In the genomic region with DNA sequence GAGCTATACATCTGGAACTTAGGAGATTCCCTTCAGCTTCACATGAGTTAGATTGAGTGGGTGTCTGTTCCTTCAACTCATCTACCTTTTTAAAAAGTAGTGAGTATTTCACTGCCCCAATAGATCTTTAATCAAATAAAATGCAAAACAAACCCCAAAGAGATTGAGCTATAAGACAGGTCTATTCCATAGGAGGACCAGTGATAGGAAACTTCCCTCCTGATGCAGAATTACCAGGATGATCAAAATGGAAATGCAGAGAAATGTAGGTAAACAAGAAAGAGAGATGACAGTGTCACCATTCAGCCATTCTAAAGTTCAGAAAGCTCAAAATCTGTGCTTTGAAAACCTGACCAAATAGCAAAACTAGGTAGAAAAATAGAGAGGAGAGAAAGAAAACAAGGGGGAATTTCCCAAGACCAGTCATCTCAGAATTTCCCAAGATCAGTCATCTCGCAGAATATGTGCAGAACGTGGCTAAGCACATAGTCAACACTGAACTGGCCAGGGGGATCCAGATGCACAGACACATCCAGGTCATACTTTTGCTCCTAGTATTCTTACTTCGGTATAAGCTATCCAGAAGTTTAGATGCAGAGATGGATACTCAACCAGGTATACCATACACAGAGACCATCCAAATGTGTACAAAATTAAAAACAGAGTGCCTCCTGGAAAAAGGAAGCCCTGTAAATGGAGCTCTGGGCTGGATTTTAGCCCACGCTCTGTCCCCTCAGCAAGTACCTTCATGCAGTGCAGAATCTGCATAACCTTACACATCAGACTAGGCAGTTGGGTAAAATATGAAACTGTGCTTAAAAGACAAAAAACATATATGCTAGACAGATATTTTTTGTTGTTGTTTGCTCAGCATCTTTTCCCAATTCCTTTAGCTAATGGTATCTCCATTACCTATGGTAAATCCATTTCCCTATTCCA, we compare ENCODE assay signal across 10 cellular contexts. TPM values are rescaled to one million over a fixed set of nuclear protein-coding genes. Genes with fewer than 3 reads are reported as not detected.
DNase-seq lines count a peak whose midpoint lies in the region; ATAC-seq and TF ChIP-seq lines count a peak whose summit lies in the region.
"Had no signal": no experiment of that assay in that cellular context is flagged by ENCODE, and none has a peak within 500 bp of the region (broad histone marks: within the 10 kb centered on the region; RNA-seq: fewer than 3 reads in every experiment).

No MANE protein-coding gene starts in this region.

- peak overlapping the region; percentile 25; the same call in 1 of the 2 replicates for H3K4me2 ChIP-seq in SK-N-SH

- TF ChIP-seq RAD21 in SK-N-SH (IDR thresholded peaks at IDR 0.05; ENCODE audit: low read length), result no peak

- CTCF ChIA-PET in SK-N-SH (lab: Yijun Ruan, JAX), result interaction anchor here (1.2 kb wide), 1 partner anchor 64 kb away, joined by 4 read pairs; no protein-coding TSS in a partner anchor

- WGBS in SK-N-SH (ENCODE audit: low lambda C conversion rate), result 49% methylated on average over 4 of the region's 4 CpGs
- WGBS in suprapubic skin, result 66% methylated on average over 4 of the region's 4 CpGs

- H3K79me2 ChIP-seq in SK-N-SH (ENCODE audit: insufficient read depth), result no peaks in the 10 kb centered on the region

- no peaks in the 10 kb centered on the region for H3K27me3 ChIP-seq in SK-N-SH (ENCODE audit: insufficient read depth)
- no peaks in the 10 kb centered on the region for H3K27me3 ChIP-seq in suprapubic skin

- no peaks in the 10 kb centered on the region for H3F3A ChIP-seq in SK-N-SH (replicated peaks; ENCODE audit: insufficient read depth)

- H3K27ac ChIP-seq in SK-N-SH (ENCODE audit: low read depth in 2 of 2, low read length in 1 of 2), result peak overlapping the region in 1 of 2 experiments; percentile 53; a peak in 2 of 4 replicates
- H3K27ac ChIP-seq in suprapubic skin, result no peak overlapping the region
- H3K27ac ChIP-seq: 22Rv1 had no signal

- no peak overlapping the region for H3K4me3 ChIP-seq in SK-N-SH (ENCODE audit: low read depth in 2 of 2, low read length in 1 of 2)
- H3K4me3 ChIP-seq in suprapubic skin, result no peak overlapping the region

- 0 out of 2 replicates have a peak overlapping the region, but pooled peaks have one; percentile 30 for H2AFZ ChIP-seq in SK-N-SH (ENCODE audit: low read depth)

- H3K36me3 ChIP-seq in SK-N-SH (replicated peaks in 1 of 2; ENCODE audit: control insufficient read depth in 1 of 2, insufficient read depth in 2 of 2, low read length in 1 of 2) (no peaks in the 10 kb centered on the region), suprapubic skin (no peaks in the 10 kb centered on the region)

- ATAC-seq in SK-N-SH treated with all-trans-retinoic acid at 6 μM for 48 hours (no peak; the same call in 2 of the 3 replicates), HG02943 (IDR thresholded peaks at IDR 0.05; ENCODE audit: low read depth, unreplicated experiment) (peak; percentile 74)

- peak overlapping the region; percentile 6; the same call in 1 of the 2 replicates for H3K9ac ChIP-seq in SK-N-SH

- no peak for DNase-seq in SK-N-SH
- peak; percentile 12 for DNase-seq in activated naive CD4-positive, alpha-beta T cell treated with anti-CD3 and anti-CD28 coated beads, Interleukin-2, amount 50 U/mL, for 16 hours
- peak; percentile 11 for DNase-seq in stimulated activated CD8-positive, alpha-beta memory T cell treated with anti-CD3 and anti-CD28 coated beads, Interleukin-12 subunit alpha, Interleukin-12 subunit beta, amount 100 ng/mL, for 24 hours (ENCODE audit: extremely low read depth)
- no peak for DNase-seq in superior temporal gyrus (ENCODE audit: extremely low spot score)
- DNase-seq in DMS 273 treated with DMSO at 0.1 percent for 48 hours (lab: John Stamatoyannopoulos, UW), result no peak
- DNase-seq in suprapubic skin (ENCODE audit: low spot score in 2 of 2), result no peak
- DNase-seq: NCI-H510A treated with DMSO at 0.1 percent for 48 hours had no signal

- H4K20me1 ChIP-seq in SK-N-SH (ENCODE audit: insufficient read depth), result no peaks in the 10 kb centered on the region

- POLR2A ChIA-PET in SK-N-SH (lab: Yijun Ruan, JAX), result no interaction called here

- TF ChIP-seq EP300 in SK-N-SH (IDR thresholded peaks at IDR 0.05; ENCODE audit: borderline replicate concordance in 1 of 2, low read depth in 1 of 2, low read length in 1 of 2) (no peak), suprapubic skin (IDR thresholded peaks at IDR 0.05) (no peak)

- H3K4me1 ChIP-seq in SK-N-SH (ENCODE audit: control insufficient read depth in 1 of 2, insufficient read depth in 2 of 2, low read depth in 1 of 2, low read length in 1 of 2) (peaks cover 0 to 14% of the 10 kb centered on the region in 2 experiments; a peak in 1 of 4 replicates), suprapubic skin (peaks cover 4% of the 10 kb centered on the region)

- TF ChIP-seq CTCF in SK-N-SH (IDR thresholded peaks at IDR 0.05), result no peak
- no peak for TF ChIP-seq CTCF in suprapubic skin (IDR thresholded peaks at IDR 0.05)

- H3K9me3 ChIP-seq in SK-N-SH (no peaks in the 10 kb centered on the region), suprapubic skin (no peaks in the 10 kb centered on the region)

- H3K9me2 ChIP-seq in SK-N-SH, result no peaks in the 10 kb centered on the region

- TF ChIP-seq POLR2A in suprapubic skin (IDR thresholded peaks at IDR 0.05), result no peak

TF ChIP-seq in SK-N-SH, 30 proteins besides CTCF, POLR2A, EP300 and RAD21:
- TF ChIP-seq ELF1 (IDR thresholded peaks at IDR 0.05) (no peak), JUND (IDR thresholded peaks at IDR 0.05) (no peak), GATA2 (CRISPR knock-in tag; IDR thresholded peaks at IDR 0.05) (no peak)
TF ChIP-seq in SK-N-SH: peak in this region for 0.

TF ChIP-seq in SK-N-SH treated with all-trans-retinoic acid at 6 μM for 48 hours, 23 proteins besides CTCF, POLR2A, EP300 and RAD21 (continues in another document):
- TF ChIP-seq ZFP3 (CRISPR knock-in tag; IDR thresholded peaks at IDR 0.05) (no peak), PPARA (CRISPR knock-in tag; IDR thresholded peaks at IDR 0.05; ENCODE audit: borderline replicate concordance) (no peak), ZFP30 (CRISPR knock-in tag; IDR thresholded peaks at IDR 0.05) (no peak), SNAI2 (CRISPR knock-in tag; IDR thresholded peaks at IDR 0.05) (no peak), RARB (CRISPR knock-in tag; IDR thresholded peaks at IDR 0.05) (no peak)
- TF ChIP-seq, protein P1, sequence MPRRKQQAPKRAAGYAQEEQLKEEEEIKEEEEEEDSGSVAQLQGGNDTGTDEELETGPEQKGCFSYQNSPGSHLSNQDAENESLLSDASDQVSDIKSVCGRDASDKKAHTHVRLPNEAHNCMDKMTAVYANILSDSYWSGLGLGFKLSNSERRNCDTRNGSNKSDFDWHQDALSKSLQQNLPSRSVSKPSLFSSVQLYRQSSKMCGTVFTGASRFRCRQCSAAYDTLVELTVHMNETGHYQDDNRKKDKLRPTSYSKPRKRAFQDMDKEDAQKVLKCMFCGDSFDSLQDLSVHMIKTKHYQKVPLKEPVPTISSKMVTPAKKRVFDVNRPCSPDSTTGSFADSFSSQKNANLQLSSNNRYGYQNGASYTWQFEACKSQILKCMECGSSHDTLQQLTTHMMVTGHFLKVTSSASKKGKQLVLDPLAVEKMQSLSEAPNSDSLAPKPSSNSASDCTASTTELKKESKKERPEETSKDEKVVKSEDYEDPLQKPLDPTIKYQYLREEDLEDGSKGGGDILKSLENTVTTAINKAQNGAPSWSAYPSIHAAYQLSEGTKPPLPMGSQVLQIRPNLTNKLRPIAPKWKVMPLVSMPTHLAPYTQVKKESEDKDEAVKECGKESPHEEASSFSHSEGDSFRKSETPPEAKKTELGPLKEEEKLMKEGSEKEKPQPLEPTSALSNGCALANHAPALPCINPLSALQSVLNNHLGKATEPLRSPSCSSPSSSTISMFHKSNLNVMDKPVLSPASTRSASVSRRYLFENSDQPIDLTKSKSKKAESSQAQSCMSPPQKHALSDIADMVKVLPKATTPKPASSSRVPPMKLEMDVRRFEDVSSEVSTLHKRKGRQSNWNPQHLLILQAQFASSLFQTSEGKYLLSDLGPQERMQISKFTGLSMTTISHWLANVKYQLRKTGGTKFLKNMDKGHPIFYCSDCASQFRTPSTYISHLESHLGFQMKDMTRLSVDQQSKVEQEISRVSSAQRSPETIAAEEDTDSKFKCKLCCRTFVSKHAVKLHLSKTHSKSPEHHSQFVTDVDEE (CRISPR knock-in tag; IDR thresholded peaks at IDR 0.05), result no peak
- TF ChIP-seq, protein P2, sequence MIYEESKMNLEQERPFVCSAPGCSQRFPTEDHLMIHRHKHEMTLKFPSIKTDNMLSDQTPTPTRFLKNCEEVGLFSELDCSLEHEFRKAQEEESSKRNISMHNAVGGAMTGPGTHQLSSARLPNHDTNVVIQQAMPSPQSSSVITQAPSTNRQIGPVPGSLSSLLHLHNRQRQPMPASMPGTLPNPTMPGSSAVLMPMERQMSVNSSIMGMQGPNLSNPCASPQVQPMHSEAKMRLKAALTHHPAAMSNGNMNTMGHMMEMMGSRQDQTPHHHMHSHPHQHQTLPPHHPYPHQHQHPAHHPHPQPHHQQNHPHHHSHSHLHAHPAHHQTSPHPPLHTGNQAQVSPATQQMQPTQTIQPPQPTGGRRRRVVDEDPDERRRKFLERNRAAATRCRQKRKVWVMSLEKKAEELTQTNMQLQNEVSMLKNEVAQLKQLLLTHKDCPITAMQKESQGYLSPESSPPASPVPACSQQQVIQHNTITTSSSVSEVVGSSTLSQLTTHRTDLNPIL (CRISPR knock-in tag; IDR thresholded peaks at IDR 0.05; ENCODE audit: low read depth), result no peak
- TF ChIP-seq, protein P3, sequence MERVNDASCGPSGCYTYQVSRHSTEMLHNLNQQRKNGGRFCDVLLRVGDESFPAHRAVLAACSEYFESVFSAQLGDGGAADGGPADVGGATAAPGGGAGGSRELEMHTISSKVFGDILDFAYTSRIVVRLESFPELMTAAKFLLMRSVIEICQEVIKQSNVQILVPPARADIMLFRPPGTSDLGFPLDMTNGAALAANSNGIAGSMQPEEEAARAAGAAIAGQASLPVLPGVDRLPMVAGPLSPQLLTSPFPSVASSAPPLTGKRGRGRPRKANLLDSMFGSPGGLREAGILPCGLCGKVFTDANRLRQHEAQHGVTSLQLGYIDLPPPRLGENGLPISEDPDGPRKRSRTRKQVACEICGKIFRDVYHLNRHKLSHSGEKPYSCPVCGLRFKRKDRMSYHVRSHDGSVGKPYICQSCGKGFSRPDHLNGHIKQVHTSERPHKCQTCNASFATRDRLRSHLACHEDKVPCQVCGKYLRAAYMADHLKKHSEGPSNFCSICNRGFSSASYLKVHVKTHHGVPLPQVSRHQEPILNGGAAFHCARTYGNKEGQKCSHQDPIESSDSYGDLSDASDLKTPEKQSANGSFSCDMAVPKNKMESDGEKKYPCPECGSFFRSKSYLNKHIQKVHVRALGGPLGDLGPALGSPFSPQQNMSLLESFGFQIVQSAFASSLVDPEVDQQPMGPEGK (CRISPR knock-in tag; IDR thresholded peaks at IDR 0.05; ENCODE audit: borderline replicate concordance), result no peak

RNA-seq across cellular contexts. Expression of a gene that starts 27.4 kb away (rescaled TPM):
- polyA plus RNA-seq in SK-N-SH (2012; rRNA removed), result 1.7 and 3.1 TPM in 2 replicates
- polyA plus RNA-seq in SK-N-SH (2012; cell fraction: cytosol; rRNA removed), result 3.0 and 4.2 TPM in 2 replicates
- 1.4 and 2.2 TPM in 2 replicates for polyA plus RNA-seq in SK-N-SH (2012; cell fraction: nucleus; rRNA removed)
- total RNA-seq in suprapubic skin, result 10 to 100 TPM in 1 of 4 donors, 1 to 10 TPM in 3; 1.8 to 14.6 (median 6.6) TPM

RNA-seq across cellular contexts. Expression of a gene that starts 55.5 kb away (rescaled TPM):
- polyA plus RNA-seq in SK-N-SH (2012; rRNA removed), result 10.8 and 17.3 TPM in 2 replicates
- 13.0 and 15.7 TPM in 2 replicates for polyA plus RNA-seq in SK-N-SH (2012; cell fraction: cytosol; rRNA removed)
- polyA plus RNA-seq in SK-N-SH (2012; cell fraction: nucleus; rRNA removed), result 6.4 and 9.9 TPM in 2 replicates
- total RNA-seq in suprapubic skin, result 1 to 10 TPM; 4.7 to 9.9 (median 6.6) TPM

Comparison
In these comparisons a context has a peak if more than half of its experiments do, and no peak if none do; other contexts are left out.
1. DNase-seq: peak in activated naive CD4-positive, alpha-beta T cell treated with anti-CD3 and anti-CD28 coated beads, Interleukin-2, amount 50 U/mL, for 16 hours (single experiment) and stimulated activated CD8-positive, alpha-beta memory T cell treated with anti-CD3 and anti-CD28 coated beads, Interleukin-12 subunit alpha, Interleukin-12 subunit beta, amount 100 ng/mL, for 24 hours (single experiment); none in SK-N-SH (single experiment), superior temporal gyrus (single experiment), DMS 273 treated with DMSO at 0.1 percent for 48 hours (single experiment) and suprapubic skin (0 of 2).